Comparison of ENCODE assay signal across 11 cellular contexts in the genomic region with DNA sequence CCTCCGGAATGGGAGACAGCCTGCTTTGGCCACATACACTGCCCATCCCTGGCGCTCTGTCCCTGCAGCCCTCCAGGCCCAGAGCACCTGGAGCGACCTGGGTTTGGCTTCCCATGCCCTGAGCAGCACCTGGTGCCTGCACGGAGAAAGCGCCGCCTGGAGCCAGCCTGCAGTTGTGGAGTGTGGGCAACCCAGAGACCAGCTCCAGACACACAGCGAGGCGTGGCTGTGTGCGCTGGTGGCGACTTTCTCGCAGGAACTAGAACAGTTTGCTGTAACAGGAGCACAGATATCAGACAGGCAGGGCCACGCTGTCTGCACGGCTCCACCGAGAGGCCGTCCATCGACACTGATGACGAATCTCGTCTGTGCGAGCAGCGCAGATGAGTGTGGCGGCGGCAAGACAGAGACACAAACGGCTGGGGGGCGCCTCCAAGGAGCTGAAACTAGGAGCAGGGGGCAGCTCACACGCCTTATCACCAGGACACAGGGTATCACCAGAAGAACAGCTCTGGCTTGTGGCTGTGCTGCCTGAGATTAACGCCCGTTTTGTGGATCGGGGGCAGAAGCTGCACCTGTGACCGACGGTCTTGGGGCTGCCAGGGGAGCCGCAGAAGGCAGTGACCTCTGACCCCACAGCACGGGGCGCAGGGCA.
DNase-seq lines count a peak whose midpoint lies in the region; ATAC-seq and TF ChIP-seq lines count a peak whose summit lies in the region.
"Had no signal": no experiment of that assay in that cellular context is flagged by ENCODE, and none has a peak within 500 bp of the region (broad histone marks: within the 10 kb centered on the region; RNA-seq: fewer than 3 reads in every experiment).

No MANE protein-coding gene starts in this region.

- H3K14ac ChIP-seq in H9 (ENCODE audit: insufficient read depth, low read length): no peak overlapping the region

- no peak overlapping the region for H4K5ac ChIP-seq in H9 (ENCODE audit: insufficient read length, low read depth, low read length)

- H2BK20ac ChIP-seq in H9 (ENCODE audit: low read depth, low read length, poor library complexity, severe bottlenecking): no peak overlapping the region

- H2BK5ac ChIP-seq in H9 (ENCODE audit: insufficient read length, low read length): no peak overlapping the region

- peak overlapping the region; percentile 43 for H3K27ac ChIP-seq in CD4-positive, alpha-beta memory T cell (ENCODE audit: low read depth, low read length)
- H3K27ac ChIP-seq in H9 (ENCODE audit: insufficient read length, low read depth, low read length) (no peak overlapping the region), colonic mucosa (no peak overlapping the region), osteoblast (ENCODE audit: low read depth, low read length) (no peak overlapping the region)

- intact Hi-C loops in CD4-positive, alpha-beta memory T cell (cut with micrococcal nuclease): loop anchor here (2.0 to 5.0 kb wide), 4 partner anchors 43 to 970 kb away; a partner anchor contains a TSS
- intact Hi-C loops in colonic mucosa (cut with DNase I): no loop called here

- TF ChIP-seq CTCF in H9 (conservative IDR thresholded peaks at IDR 0.05) (no peak), colonic mucosa (IDR thresholded peaks at IDR 0.05) (no peak), osteoblast (IDR thresholded peaks at IDR 0.05; ENCODE audit: extremely low read depth, low read depth, low read length) (no peak), foreskin fibroblast (IDR thresholded peaks at IDR 0.05; ENCODE audit: low read depth, low read length) (no peak)

- no CpG with 5 or more reads among the region's 33 CpGs for WGBS in H9 (ENCODE audit: extremely low coverage, insufficient read length, low lambda C conversion rate)

- no peak overlapping the region for H3T11ph ChIP-seq in H9 (ENCODE audit: low read length)

- peaks cover 8% of the 10 kb centered on the region for H3K4me1 ChIP-seq in CD4-positive, alpha-beta memory T cell (ENCODE audit: insufficient read depth, low read length)
- H3K4me1 ChIP-seq in H9 (ENCODE audit: insufficient read depth, low read length): no peaks in the 10 kb centered on the region
- no peaks in the 10 kb centered on the region for H3K4me1 ChIP-seq in colonic mucosa
- no peaks in the 10 kb centered on the region for H3K4me1 ChIP-seq in osteoblast (ENCODE audit: insufficient read depth, low read length)

- H3K36me3 ChIP-seq in CD4-positive, alpha-beta memory T cell (ENCODE audit: insufficient read depth, low read length): no peaks in the 10 kb centered on the region
- H3K36me3 ChIP-seq in colonic mucosa (no peaks in the 10 kb centered on the region), osteoblast (ENCODE audit: insufficient read depth, low read length) (no peaks in the 10 kb centered on the region)
- H3K36me3 ChIP-seq: transverse colon had no signal

- H4K20me1 ChIP-seq in H9 (ENCODE audit: control insufficient read depth, insufficient read depth, insufficient read length) (no peaks in the 10 kb centered on the region), osteoblast (ENCODE audit: insufficient read depth, low read length) (no peaks in the 10 kb centered on the region)

- peaks cover 5 to 18% (median 13%) of the 10 kb centered on the region in 4 donors for H3K4me1 Mint-ChIP-seq in CD4-positive, alpha-beta memory T cell
- H3K4me1 Mint-ChIP-seq in H9: peaks cover 0 to 2% of the 10 kb centered on the region in 2 experiments; a peak in 1 of 4 replicates

- no peak overlapping the region for H3K56ac ChIP-seq in H9 (ENCODE audit: insufficient read length, low read depth, low read length)

- H2BK15ac ChIP-seq in H9 (ENCODE audit: low read depth, low read length): no peak overlapping the region

- peak overlapping the region; percentile 6 to 74 for H3K4me3 ChIP-seq in CD4-positive, alpha-beta memory T cell (ENCODE audit: low read length in 2 of 2)
- H3K4me3 ChIP-seq in colonic mucosa (peak overlapping the region; percentile 45), osteoblast (ENCODE audit: insufficient read depth, low read length) (no peak overlapping the region), foreskin fibroblast (ENCODE audit: low read depth in 1 of 2, low read length in 2 of 2) (no peak overlapping the region)

- no peak overlapping the region for H2AFZ ChIP-seq in H9 (ENCODE audit: low read length)
- H2AFZ ChIP-seq in osteoblast (ENCODE audit: low read length): no peak overlapping the region

- H3K27me3 ChIP-seq in CD4-positive, alpha-beta memory T cell (ENCODE audit: insufficient read depth, low read length): no peaks in the 10 kb centered on the region
- H3K27me3 ChIP-seq in H9 (ENCODE audit: insufficient read depth, low read length): no peaks in the 10 kb centered on the region
- H3K27me3 ChIP-seq in colonic mucosa: no peaks in the 10 kb centered on the region
- no peaks in the 10 kb centered on the region for H3K27me3 ChIP-seq in osteoblast (ENCODE audit: insufficient read depth, low read length)
- H3K27me3 ChIP-seq: transverse colon had no signal

- no peak overlapping the region for H3K4me2 ChIP-seq in H9 (ENCODE audit: insufficient read depth, insufficient read length, low read length)
- no peak overlapping the region for H3K4me2 ChIP-seq in osteoblast (ENCODE audit: insufficient read depth, low read length)

- POLR2A ChIA-PET in CD4-positive, alpha-beta memory T cell (lab: Charles Lee; ENCODE audit: partially characterized antibody): interaction anchor here (0.6 to 3.3 kb wide), 8 partner anchors 10 to 215 kb away, joined by 3 to 30 read pairs (median 4); no protein-coding TSS in a partner anchor

- peak overlapping the region; percentile 85 to 92 (median 90) for H3K4me3 Mint-ChIP-seq in CD4-positive, alpha-beta memory T cell
- no peak overlapping the region for H3K4me3 Mint-ChIP-seq in H9
- H3K4me3 Mint-ChIP-seq: brain had no signal

- H3K27ac Mint-ChIP-seq in CD4-positive, alpha-beta memory T cell: peak overlapping the region; percentile 76 to 95 (median 91)
- H3K27ac Mint-ChIP-seq in H9: no peak overlapping the region; a peak in 1 of 7 replicates

- H4K8ac ChIP-seq in H9 (replicated peaks; ENCODE audit: insufficient read length, low read depth, low read length): no peak overlapping the region

- no peak for DNase-seq in CD4-positive, alpha-beta memory T cell
- DNase-seq in H9 (peak; percentile 51), colonic mucosa (no peak), osteoblast (ENCODE audit: insufficient read length, low spot score, missing footprints) (peak; percentile 71), foreskin fibroblast (no peak), SKM-1 treated with dmso at 0.1 percent for 144 hours (lab: John Stamatoyannopoulos, UW; ENCODE audit: unreplicated experiment) (no peak)
- DNase-seq: NCI-H774 had no signal

- H3K23me2 ChIP-seq in H9 (ENCODE audit: insufficient read length, low read depth, low read length, poor library complexity, severe bottlenecking): no peaks in the 10 kb centered on the region

- H3K27me3 Mint-ChIP-seq in CD4-positive, alpha-beta memory T cell: no peaks in the 10 kb centered on the region
- peaks cover 88% of the 10 kb centered on the region for H3K27me3 Mint-ChIP-seq in H9 (ENCODE audit: low read depth)

- no peak overlapping the region for H3K4ac ChIP-seq in H9 (ENCODE audit: low read depth, low read length)

- H3K79me1 ChIP-seq in H9 (ENCODE audit: insufficient read depth, low read depth, low read length, poor library complexity, severe bottlenecking): no peaks in the 10 kb centered on the region

- no peak overlapping the region for H2BK12ac ChIP-seq in H9 (ENCODE audit: insufficient read length, low read depth, low read length)

- no peak overlapping the region for H3K9ac ChIP-seq in H9 (ENCODE audit: extremely low read depth, insufficient read length, low read length)
- H3K9ac ChIP-seq in colonic mucosa (ENCODE audit: low read depth in 2 of 2, low read length in 2 of 2): no peak overlapping the region

- H3K23ac ChIP-seq in H9 (ENCODE audit: insufficient read length, low read depth, low read length): no peak overlapping the region

- H3K9me3 ChIP-seq in CD4-positive, alpha-beta memory T cell (ENCODE audit: control insufficient read depth in 1 of 2, low read length in 2 of 2): no peaks in the 10 kb centered on the region
- H3K9me3 ChIP-seq in H9 (ENCODE audit: control insufficient read depth, low read depth, low read length) (no peaks in the 10 kb centered on the region), colonic mucosa (no peaks in the 10 kb centered on the region), osteoblast (ENCODE audit: low read depth, low read length) (no peaks in the 10 kb centered on the region)
- H3K9me3 ChIP-seq: transverse colon had no signal

- peaks cover 0 to 4% (median 0%) of the 10 kb centered on the region in 8 donors for H3K9me3 Mint-ChIP-seq in CD4-positive, alpha-beta memory T cell
- H3K9me3 Mint-ChIP-seq in H9: no peaks in the 10 kb centered on the region

- no peak for ATAC-seq in HG03469 (IDR thresholded peaks at IDR 0.05; ENCODE audit: unreplicated experiment)
- no peak for ATAC-seq in HG02885 (IDR thresholded peaks at IDR 0.05; ENCODE audit: poor library complexity, unreplicated experiment)

- no peaks in the 10 kb centered on the region for H3K79me2 ChIP-seq in H9 (ENCODE audit: insufficient read depth, low read length)
- no peaks in the 10 kb centered on the region for H3K79me2 ChIP-seq in osteoblast (ENCODE audit: insufficient read depth, low read length)

- no peak overlapping the region for H3K18ac ChIP-seq in H9 (ENCODE audit: insufficient read length, low read depth, low read length)

- no peak overlapping the region for H2AK5ac ChIP-seq in H9 (ENCODE audit: insufficient read length, low read length)

- no peaks in the 10 kb centered on the region for H3K36me3 Mint-ChIP-seq in CD4-positive, alpha-beta memory T cell
- H3K36me3 Mint-ChIP-seq in H9 (ENCODE audit: insufficient read depth in 1 of 3, low read depth in 3 of 3): no peaks in the 10 kb centered on the region; a peak in 1 of 7 replicates

- CTCF ChIA-PET in CD4-positive, alpha-beta memory T cell (lab: Charles Lee; ENCODE audit: partially characterized antibody): interaction anchor here (1.0 to 3.7 kb wide), 6 partner anchors 11 to 180 kb away, joined by 3 to 19 read pairs (median 4); no protein-coding TSS in a partner anchor

- no peak overlapping the region for H4K91ac ChIP-seq in H9 (ENCODE audit: insufficient read length, low read depth, low read length)

- no peak overlapping the region for H2BK120ac ChIP-seq in H9 (ENCODE audit: low read depth, low read length, poor library complexity, severe bottlenecking)

Comparison
In these comparisons a context has a peak if more than half of its experiments do, and no peak if none do; other contexts are left out.
1. DNase-seq: peak in H9 (single experiment) and osteoblast (single experiment); none in CD4-positive, alpha-beta memory T cell (0 of 5), colonic mucosa (single experiment), foreskin fibroblast (0 of 2) and SKM-1 treated with dmso at 0.1 percent for 144 hours (single experiment).
2. H3K4me3 ChIP-seq: peak in CD4-positive, alpha-beta memory T cell (2 of 2) and colonic mucosa (single experiment); none in osteoblast (single experiment) and foreskin fibroblast (0 of 2).
3. H3K27ac Mint-ChIP-seq: peak in CD4-positive, alpha-beta memory T cell (7 of 7); none in H9 (0 of 3).
4. H3K4me3 Mint-ChIP-seq: peak in CD4-positive, alpha-beta memory T cell (8 of 8); none in H9 (0 of 2).